Comparison of ENCODE assay signal across 6 cellular contexts in the genomic region with DNA sequence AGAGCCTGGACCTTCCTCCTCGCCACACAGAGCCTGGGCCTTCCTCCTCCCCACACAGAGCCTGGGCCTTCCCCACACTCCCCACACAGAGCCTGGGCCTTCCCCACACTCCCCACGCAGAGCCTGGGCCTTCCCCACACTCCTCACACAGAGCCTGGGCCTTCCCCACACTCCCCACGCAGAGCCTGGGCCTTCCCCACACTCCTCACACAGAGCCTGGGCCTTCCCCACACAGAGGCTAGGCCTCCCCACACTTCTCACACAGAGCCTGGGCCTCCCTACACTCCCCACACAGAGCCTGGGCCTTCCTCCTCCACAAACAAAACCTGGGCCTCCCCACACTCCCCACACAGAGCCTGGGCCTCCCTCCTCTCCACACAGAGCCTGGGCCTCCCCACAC. TPM values are rescaled to one million over a fixed set of nuclear protein-coding genes. Genes with fewer than 3 reads are reported as not detected.
"Had no signal": no experiment of that assay in that cellular context is flagged by ENCODE, and none has a peak within 500 bp of the region (broad histone marks: within the 10 kb centered on the region; RNA-seq: fewer than 3 reads in every experiment).

No MANE protein-coding gene starts in this region.

RNA-seq across cellular contexts. Expression of gene CFAP46, which starts 11.7 kb away (rescaled TPM):
- total RNA-seq: activated CD4-positive, alpha-beta T cell treated with anti-CD3 and anti-CD28 coated beads, Interleukin-2, amount 10 ng/mL, durations not matched to agents 7 days and 5 days; activated CD8-positive, alpha-beta T cell treated with anti-CD3 and anti-CD28 coated beads, Interleukin-2, amount 10 ng/mL, durations not matched to agents 7 days and 5 days; activated naive CD8-positive, alpha-beta T cell treated with anti-CD3 and anti-CD28 coated beads, Interleukin-2, amount 10 ng/mL, durations not matched to agents 7 days and 5 days; LHCN-M2; M059J; SK-MEL-5 had no signal
